16 cellular contexts compared by ENCODE assay signal in the genomic region with DNA sequence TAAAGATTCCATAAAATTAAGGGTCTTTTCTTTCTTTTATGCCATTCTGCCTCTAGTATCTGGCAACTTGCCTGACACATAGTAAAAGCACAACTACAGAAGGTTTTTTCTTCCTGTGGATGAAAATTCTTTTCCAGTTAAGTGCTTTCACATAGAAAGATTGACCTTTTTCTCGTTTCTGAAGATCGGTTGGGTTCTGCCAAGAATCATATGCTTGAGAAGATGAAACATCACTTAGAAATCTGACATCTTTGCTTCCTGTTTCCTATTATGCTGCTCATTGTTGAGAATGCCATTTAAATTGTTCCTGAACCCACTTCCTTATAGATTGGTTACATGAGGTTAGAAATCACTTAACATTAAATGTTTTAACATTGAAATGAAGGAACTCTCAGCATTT. TPM values are rescaled to one million over a fixed set of nuclear protein-coding genes. Genes with fewer than 3 reads are reported as not detected.
DNase-seq lines count a peak whose midpoint lies in the region; TF ChIP-seq lines count a peak whose summit lies in the region.
"Had no signal": no experiment of that assay in that cellular context is flagged by ENCODE, and none has a peak within 500 bp of the region (broad histone marks: within the 10 kb centered on the region; RNA-seq: fewer than 3 reads in every experiment).

No MANE protein-coding gene starts in this region.

- CTCF ChIA-PET in MCF 10A (lab: Yijun Ruan, JAX), result interaction anchor here (1.2 kb wide), 1 partner anchor 56 kb away, joined by 3 read pairs; no protein-coding TSS in a partner anchor

- no peaks in the 10 kb centered on the region for H3K36me3 Mint-ChIP-seq in MCF 10A (ENCODE audit: insufficient read depth, unreplicated experiment)
- H3K36me3 Mint-ChIP-seq in activated naive CD8-positive, alpha-beta T cell, result no peaks in the 10 kb centered on the region
- H3K36me3 Mint-ChIP-seq in endothelial cell (ENCODE audit: low read depth, unreplicated experiment), result no peaks in the 10 kb centered on the region
- H3K36me3 Mint-ChIP-seq: T-cell had no signal

- peaks cover 0 to 6% of the 10 kb centered on the region in 2 donors for H3K4me1 ChIP-seq in breast epithelium
- H3K4me1 ChIP-seq in left ventricle myocardium inferior, result no peaks in the 10 kb centered on the region

- H3K4me3 ChIP-seq in breast epithelium (no peak overlapping the region), left ventricle myocardium inferior (no peak overlapping the region)
- H3K4me3 ChIP-seq: ascending aorta, sigmoid colon had no signal

- H3K27me3 Mint-ChIP-seq in MCF 10A (ENCODE audit: insufficient read depth, unreplicated experiment) (peaks cover 27% of the 10 kb centered on the region), endothelial cell (ENCODE audit: unreplicated experiment) (no peaks in the 10 kb centered on the region)
- H3K27me3 Mint-ChIP-seq in activated naive CD8-positive, alpha-beta T cell, result no peaks in the 10 kb centered on the region

- TF ChIP-seq CTCF in MCF 10A (IDR thresholded peaks at IDR 0.05; ENCODE audit: unreplicated experiment) (no peak), breast epithelium (IDR thresholded peaks at IDR 0.05) (no peak), left ventricle myocardium inferior (IDR thresholded peaks at IDR 0.05; ENCODE audit: borderline replicate concordance) (no peak), endothelial cell (IDR thresholded peaks at IDR 0.05; ENCODE audit: unreplicated experiment) (no peak)

- intact Hi-C loops in MCF 10A (cut with micrococcal nuclease), result loop anchor here (5.0 kb wide), 1 partner anchor 58 kb away; no protein-coding TSS in a partner anchor
- intact Hi-C loops in breast epithelium (cut with DNase I; ENCODE audit: low total_unique reads), result no loop called here
- intact Hi-C loops in left ventricle myocardium inferior (cut with micrococcal nuclease), result no loop called here

- POLR2A ChIA-PET in MCF 10A (lab: Yijun Ruan, JAX), result interaction anchor here (0.7 to 1.6 kb wide), 5 partner anchors 12 to 625 kb away, joined by 3 to 8 read pairs (median 3); a partner anchor contains a TSS

- TF ChIP-seq POLR2A in breast epithelium (IDR thresholded peaks at IDR 0.05) (no peak), erythroblast (IDR thresholded peaks at IDR 0.05; ENCODE audit: low read length) (no peak)

- H3K9me3 Mint-ChIP-seq in MCF 10A (ENCODE audit: unreplicated experiment) (no peaks in the 10 kb centered on the region), endothelial cell (ENCODE audit: unreplicated experiment) (no peaks in the 10 kb centered on the region)
- H3K9me3 Mint-ChIP-seq in activated naive CD8-positive, alpha-beta T cell (ENCODE audit: low read depth), result no peaks in the 10 kb centered on the region
- H3K9me3 Mint-ChIP-seq: T-cell had no signal

- H3K4me3 Mint-ChIP-seq in MCF 10A (ENCODE audit: unreplicated experiment) (no peak overlapping the region), endothelial cell (ENCODE audit: unreplicated experiment) (no peak overlapping the region)
- H3K4me3 Mint-ChIP-seq in activated naive CD8-positive, alpha-beta T cell, result no peak overlapping the region
- H3K4me3 Mint-ChIP-seq: T-cell had no signal

- H3K27ac ChIP-seq in breast epithelium, result no peak overlapping the region
- no peak overlapping the region for H3K27ac ChIP-seq in left ventricle myocardium inferior (replicated peaks)
- H3K27ac ChIP-seq: ascending aorta, sigmoid colon had no signal

- H3K4me1 Mint-ChIP-seq in MCF 10A (ENCODE audit: insufficient read depth, unreplicated experiment) (peaks cover 18% of the 10 kb centered on the region), endothelial cell (ENCODE audit: unreplicated experiment) (no peaks in the 10 kb centered on the region)
- H3K4me1 Mint-ChIP-seq in activated naive CD8-positive, alpha-beta T cell (ENCODE audit: low read depth), result peaks cover 8% of the 10 kb centered on the region

- H3K27ac Mint-ChIP-seq in MCF 10A (ENCODE audit: low read depth, unreplicated experiment), result no peak overlapping the region
- peak overlapping the region; percentile 6 for H3K27ac Mint-ChIP-seq in activated naive CD8-positive, alpha-beta T cell
- H3K27ac Mint-ChIP-seq in endothelial cell (ENCODE audit: unreplicated experiment), result no peak overlapping the region

- no peaks in the 10 kb centered on the region for H3K36me3 ChIP-seq in breast epithelium
- no peaks in the 10 kb centered on the region for H3K36me3 ChIP-seq in left ventricle myocardium inferior
- H3K36me3 ChIP-seq: ascending aorta, sigmoid colon had no signal

- H3K27me3 ChIP-seq in breast epithelium, result no peaks in the 10 kb centered on the region
- H3K27me3 ChIP-seq in left ventricle myocardium inferior (ENCODE audit: low read depth), result no peaks in the 10 kb centered on the region
- H3K27me3 ChIP-seq: ascending aorta, sigmoid colon had no signal

- BruUV-seq in MCF 10A (replicated peaks; lab: Mats Ljungman, UMichigan), result no TSS peak

- DNase-seq in MCF 10A (ENCODE audit: unreplicated experiment) (peak; percentile 35), breast epithelium (ENCODE audit: low spot score in 2 of 2) (no peak), foreskin melanocyte (peak; percentile 75), left ventricle myocardium inferior (no peak), endothelial cell (ENCODE audit: low spot score) (no peak), erythroblast (lab: John Stamatoyannopoulos, UW) (no peak)
- no peak for DNase-seq in stimulated activated CD4-positive, alpha-beta T cell treated with anti-CD3 and anti-CD28 coated beads, Interleukin-4, amount 100 ng/mL, for 24 hours
- DNase-seq: AML-193, glutamatergic neuron, NCI-H748 treated with DMSO at 0.1 percent for 48 hours, sigmoid colon, T-cell had no signal

- H3K9me3 ChIP-seq in breast epithelium (no peaks in the 10 kb centered on the region), left ventricle myocardium inferior (replicated peaks) (no peaks in the 10 kb centered on the region)
- H3K9me3 ChIP-seq: ascending aorta, sigmoid colon had no signal

RNA-seq across cellular contexts. Expression of a gene that starts 26.3 kb away (rescaled TPM):
- total RNA-seq in MCF 10A (2022) (1.0 and 1.3 TPM in 2 replicates), breast epithelium (under 1 TPM in 2 of 3 donors, not detected in 1; under 0.01 to 0.88 TPM), left ventricle myocardium inferior (not detected), endothelial cell (ENCODE audit: unreplicated experiment) (not detected)
- total RNA-seq: activated CD8-positive, alpha-beta memory T cell treated with anti-CD3 and anti-CD28 coated beads for 36 hours; ascending aorta; mononuclear cell; sigmoid colon had no signal

Comparison
In these comparisons a context has a peak if more than half of its experiments do, and no peak if none do; other contexts are left out.
1. DNase-seq: peak in MCF 10A (single experiment) and foreskin melanocyte (single experiment); none in breast epithelium (0 of 2), stimulated activated CD4-positive, alpha-beta T cell treated with anti-CD3 and anti-CD28 coated beads, Interleukin-4, amount 100 ng/mL, for 24 hours (single experiment), left ventricle myocardium inferior (single experiment), endothelial cell (single experiment) and erythroblast (0 of 2).